In the genomic region with DNA sequence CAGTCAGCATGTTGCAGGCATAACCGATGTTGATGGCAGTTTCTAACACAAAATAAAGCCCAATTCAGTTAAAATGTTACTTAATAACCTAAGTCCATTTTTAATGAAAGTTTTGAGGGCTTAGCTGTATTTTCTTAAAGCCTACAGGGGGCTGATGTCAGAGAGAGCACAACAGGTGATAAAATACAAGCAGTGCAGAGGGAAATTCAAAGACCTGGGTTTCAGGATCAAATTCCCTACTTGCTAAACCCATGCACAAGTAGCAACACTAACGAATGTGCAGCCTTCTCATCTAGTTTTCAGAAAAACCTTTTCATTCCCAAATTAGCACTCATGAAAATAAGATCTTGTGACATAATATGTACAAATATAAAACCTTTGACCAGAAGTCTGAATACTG, we compare ENCODE assay signal across 35 cellular contexts.
"Had no signal": no experiment of that assay in that cellular context is flagged by ENCODE, and none has a peak within 500 bp of the region (broad histone marks: within the 10 kb centered on the region; RNA-seq: fewer than 3 reads in every experiment).

No MANE protein-coding gene starts in this region.

- H3K27me3 ChIP-seq: ascending aorta, cardiac muscle cell, gastrocnemius medialis, hepatocyte, sigmoid colon, thyroid gland, upper lobe of left lung had no signal

- FAIRE-seq: keratinocyte, TTC549 had no signal

- H3K27me3 Mint-ChIP-seq: effector memory CD8-positive, alpha-beta T cell; stimulated activated memory B cell treated with anti-CD40 and anti-IgM and Interleukin-4, amounts not matched to agents 10 μg/mL and 1 μg/mL and 100 μg/mL, for 72 hours; stimulated activated naive CD8-positive, alpha-beta T cell treated with anti-CD3 and anti-CD28 coated beads, Interleukin-15, amount 100 ng/mL, for 72 hours had no signal

- H3K4me1 Mint-ChIP-seq: activated naive CD8-positive, alpha-beta T cell treated with anti-CD3 and anti-CD28 coated beads for 36 hours; neural crest cell; stimulated activated memory B cell treated with anti-CD40 and anti-IgM and Interleukin-4, amounts not matched to agents 10 μg/mL and 1 μg/mL and 100 μg/mL, for 72 hours; stimulated activated naive CD8-positive, alpha-beta T cell treated with anti-CD3 and anti-CD28 coated beads, Interleukin-15, amount 100 ng/mL, for 72 hours had no signal

- H3K27ac Mint-ChIP-seq: activated naive CD4-positive, alpha-beta T cell treated with anti-CD3 and anti-CD28 coated beads for 36 hours; activated naive CD8-positive, alpha-beta T cell treated with anti-CD3 and anti-CD28 coated beads for 36 hours; activated T-helper 1 cell treated with anti-CD3 and anti-CD28 coated beads, Interleukin-12 subunit alpha, Interleukin-12 subunit beta, Interleukin-2, Interleukin-4 antibody, amounts not matched to agents 30 ng/mL and 10 ng/mL and 1 ng/mL, durations not matched to agents 14 hours and 24 hours and 36 hours; brain; effector memory CD8-positive, alpha-beta T cell; stimulated activated memory B cell treated with anti-CD40 and anti-IgM and Interleukin-4, amounts not matched to agents 10 μg/mL and 1 μg/mL and 100 μg/mL, for 72 hours; stimulated activated naive CD8-positive, alpha-beta T cell treated with anti-CD3 and anti-CD28 coated beads, Interleukin-15, amount 100 ng/mL, for 72 hours had no signal

- H2AFZ ChIP-seq: hepatocyte had no signal

- H3K36me3 ChIP-seq: ascending aorta, cardiac muscle cell, gastrocnemius medialis, sigmoid colon, thyroid gland, upper lobe of left lung had no signal

- H3K9me3 Mint-ChIP-seq: effector memory CD8-positive, alpha-beta T cell had no signal

- DNase-seq: activated CD4-positive, alpha-beta T cell treated with anti-CD3 and anti-CD28 coated beads for 48 hours; activated CD4-positive, alpha-beta T cell treated with anti-CD3 and anti-CD28 coated beads, Interleukin-2, amount 50 U/mL, for 48 hours; activated CD8-positive, alpha-beta memory T cell treated with anti-CD3 and anti-CD28 coated beads for 24 hours; activated effector memory CD4-positive, alpha-beta T cell treated with anti-CD3 and anti-CD28 coated beads, Interleukin-2, amount 50 U/mL, for 16 hours; activated naive CD4-positive, alpha-beta T cell treated with anti-CD3 and anti-CD28 coated beads for 36 hours; activated naive CD8-positive, alpha-beta T cell treated with anti-CD3 and anti-CD28 coated beads for 36 hours; cortex of kidney; effector memory CD8-positive, alpha-beta T cell; erythroblast; gastrocnemius medialis; glutamatergic neuron; left cardiac atrium; mammary epithelial cell; occipital lobe; sigmoid colon; stimulated activated CD4-positive, alpha-beta T cell treated with anti-CD3 and anti-CD28 coated beads, Interleukin-1b, Interleukin-23, amount 100 ng/mL, for 48 hours; stimulated activated CD4-positive, alpha-beta T cell treated with anti-CD3 and anti-CD28 coated beads, Interleukin-4, amount 100 ng/mL, for 4 hours; stimulated activated CD8-positive, alpha-beta memory T cell treated with anti-CD3 and anti-CD28 coated beads, Interleukin-4, amount 100 ng/mL, for 48 hours; stimulated activated naive CD8-positive, alpha-beta T cell treated with anti-CD3 and anti-CD28 coated beads, Interleukin-15, amount 100 ng/mL, for 72 hours; T-helper 1 cell; T-helper 9 cell; thyroid gland; upper lobe of left lung had no signal

- H3K36me3 Mint-ChIP-seq: activated naive CD8-positive, alpha-beta T cell treated with anti-CD3 and anti-CD28 coated beads for 36 hours; brain; stimulated activated memory B cell treated with anti-CD40 and anti-IgM and Interleukin-4, amounts not matched to agents 10 μg/mL and 1 μg/mL and 100 μg/mL, for 72 hours had no signal

- H3K9me3 ChIP-seq: ascending aorta, gastrocnemius medialis, sigmoid colon, thyroid gland, upper lobe of left lung had no signal

- H3K4me1 ChIP-seq: ascending aorta, upper lobe of left lung had no signal

- H3K4me3 ChIP-seq: ascending aorta, cardiac muscle cell, gastrocnemius medialis, hepatocyte, sigmoid colon, smooth muscle cell, thyroid gland, upper lobe of left lung had no signal

- H3K4me3 Mint-ChIP-seq: activated naive CD4-positive, alpha-beta T cell treated with anti-CD3 and anti-CD28 coated beads for 36 hours; activated naive CD8-positive, alpha-beta T cell treated with anti-CD3 and anti-CD28 coated beads for 36 hours; activated T-helper 1 cell treated with anti-CD3 and anti-CD28 coated beads, Interleukin-12 subunit alpha, Interleukin-12 subunit beta, Interleukin-2, Interleukin-4 antibody, amounts not matched to agents 30 ng/mL and 10 ng/mL and 1 ng/mL, durations not matched to agents 14 hours and 24 hours and 36 hours; brain; effector memory CD8-positive, alpha-beta T cell; neural crest cell; stimulated activated memory B cell treated with anti-CD40 and anti-IgM and Interleukin-4, amounts not matched to agents 10 μg/mL and 1 μg/mL and 100 μg/mL, for 72 hours; stimulated activated naive CD8-positive, alpha-beta T cell treated with anti-CD3 and anti-CD28 coated beads, Interleukin-15, amount 100 ng/mL, for 72 hours had no signal

- H3K27ac ChIP-seq: ascending aorta, cardiac muscle cell, hepatocyte, sigmoid colon, thyroid gland, upper lobe of left lung, VCaP had no signal

- H3K4me2 ChIP-seq: hepatocyte, smooth muscle cell had no signal

- ATAC-seq: activated CD4-positive, CD25-positive, alpha-beta regulatory T cell treated with anti-CD3 and anti-CD28 coated beads, Interleukin-2, amount 50 U/mL, for 24 hours; effector memory CD8-positive, alpha-beta T cell; gastrocnemius medialis; stimulated activated memory B cell treated with anti-CD40 and anti-IgM and Interleukin-4, amounts not matched to agents 10 μg/mL and 1 μg/mL and 100 μg/mL, for 72 hours; stimulated activated naive CD8-positive, alpha-beta T cell treated with anti-CD3 and anti-CD28 coated beads, Interleukin-15, amount 100 ng/mL, for 72 hours had no signal
